Comparison of ENCODE assay signal across 25 cellular contexts in genomic region chrX:70264784-70265183, GRCh38. TPM values are rescaled to one million over a fixed set of nuclear protein-coding genes. Genes with fewer than 3 reads are reported as not detected.
"Had no signal": no experiment of that assay in that cellular context is flagged by ENCODE, and none has a peak within 500 bp of the region (broad histone marks: within the 10 kb centered on the region; RNA-seq: fewer than 3 reads in every experiment).

No MANE protein-coding gene starts in this region.

- ATAC-seq: gastroesophageal sphincter; heart right ventricle; mucosa of descending colon; stimulated activated naive CD8-positive, alpha-beta T cell treated with anti-CD3 and anti-CD28 coated beads, Interleukin-15, Interleukin-2, amounts not matched to agents 100 U/mL and 50 U/mL, for 24 hours had no signal

- DNase-seq: activated CD4-positive, alpha-beta T cell treated with anti-CD3 and anti-CD28 coated beads, Interleukin-2, amount 50 U/mL, for 4 hours; activated naive CD8-positive, alpha-beta T cell treated with anti-CD3 and anti-CD28 coated beads for 36 hours; amygdala; brain microvascular endothelial cell; erythroblast; heart right ventricle; mesenchymal stem cell; mucosa of descending colon; naive B cell; stimulated activated naive CD8-positive, alpha-beta T cell treated with anti-CD3 and anti-CD28 coated beads, Interleukin-15, Interleukin-2, amounts not matched to agents 100 U/mL and 50 U/mL, for 24 hours; substantia nigra; tibial artery had no signal

- H3K36me3 ChIP-seq: brain microvascular endothelial cell, gastroesophageal sphincter, heart right ventricle, prostate gland, right atrium auricular region, tibial artery had no signal

- H3K4me3 ChIP-seq: coronary artery, gastroesophageal sphincter, heart right ventricle, mucosa of descending colon, prostate gland, right atrium auricular region, skin epidermis, tibial artery had no signal

- H3K4me1 ChIP-seq: gastroesophageal sphincter, heart right ventricle, prostate gland, right atrium auricular region, tibial artery had no signal

- H3K27me3 ChIP-seq: brain microvascular endothelial cell, gastroesophageal sphincter, right atrium auricular region, tibial artery had no signal

- H3K9me3 ChIP-seq: gastroesophageal sphincter, heart right ventricle, mucosa of descending colon, prostate gland, right atrium auricular region, tibial artery had no signal

- FAIRE-seq: endometrium, urothelium cell line had no signal

- H3K27ac ChIP-seq: brain microvascular endothelial cell, coronary artery, gastroesophageal sphincter, heart right ventricle, prostate gland, right atrium auricular region, skin epidermis, tibial artery, VCaP had no signal

RNA-seq across cellular contexts. Expression of gene ARR3, which starts 3.4 kb away (rescaled TPM):
- total RNA-seq: activated CD8-positive, alpha-beta memory T cell treated with anti-CD3 and anti-CD28 coated beads for 36 hours; activated naive CD8-positive, alpha-beta T cell treated with anti-CD3 and anti-CD28 coated beads for 36 hours; activated T-helper 1 cell treated with anti-CD3 and anti-CD28 coated beads, Interleukin-12 subunit alpha, Interleukin-12 subunit beta, Interleukin-2, Interleukin-4 antibody, amounts not matched to agents 30 ng/mL and 10 ng/mL and 1 ng/mL, durations not matched to agents 14 hours and 24 hours and 36 hours; gastroesophageal sphincter; heart right ventricle; neural crest cell; osteoblast; prostate gland; right atrium auricular region had no signal
- polyA plus RNA-seq: heart right ventricle had no signal

RNA-seq across cellular contexts. Expression of gene P2RY4, which starts 4.8 kb away (rescaled TPM):
- total RNA-seq: activated T-helper 1 cell treated with anti-CD3 and anti-CD28 coated beads, Interleukin-12 subunit alpha, Interleukin-12 subunit beta, Interleukin-2, Interleukin-4 antibody, amounts not matched to agents 30 ng/mL and 10 ng/mL and 1 ng/mL, durations not matched to agents 14 hours and 24 hours and 36 hours; right atrium auricular region had no signal

RNA-seq across cellular contexts. Expression of gene RAB41, which starts 17.2 kb away (rescaled TPM):
- total RNA-seq: activated CD8-positive, alpha-beta memory T cell treated with anti-CD3 and anti-CD28 coated beads for 36 hours; activated naive CD8-positive, alpha-beta T cell treated with anti-CD3 and anti-CD28 coated beads for 36 hours; activated T-helper 1 cell treated with anti-CD3 and anti-CD28 coated beads, Interleukin-12 subunit alpha, Interleukin-12 subunit beta, Interleukin-2, Interleukin-4 antibody, amounts not matched to agents 30 ng/mL and 10 ng/mL and 1 ng/mL, durations not matched to agents 14 hours and 24 hours and 36 hours; gastroesophageal sphincter; heart right ventricle; lower leg skin; neural crest cell; osteoblast; right atrium auricular region had no signal
- polyA plus RNA-seq: heart right ventricle had no signal
